Comparison of ENCODE assay signal across 8 cellular contexts in genomic region chr1:116418091-116418830, GRCh38. TPM values are rescaled to one million over a fixed set of nuclear protein-coding genes. Genes with fewer than 3 reads are reported as not detected.
DNase-seq lines count a peak whose midpoint lies in the region; ATAC-seq, FAIRE-seq and TF ChIP-seq lines count a peak whose summit lies in the region.

No MANE protein-coding gene starts in this region.

- BruUV-seq in GM12878 (replicated peaks; lab: Mats Ljungman, UMichigan) = TSS peak; percentile 79

- peak overlapping the region; percentile 90 for H3K4me2 ChIP-seq in GM12878 (ENCODE audit: control insufficient read depth, insufficient read depth)

- ATAC-seq in HG02798 (IDR thresholded peaks at IDR 0.05; ENCODE audit: poor library complexity, unreplicated experiment) (peak; percentile 90), GM12878 (peak; percentile 96), gastrocnemius medialis (peak; percentile 71 to 93), GM18870 (IDR thresholded peaks at IDR 0.05; ENCODE audit: unreplicated experiment) (no peak)

- TF ChIP-seq RAD21 in GM12878 (IDR thresholded peaks at IDR 0.05; ENCODE audit: insufficient read depth, low read depth, low read length) = no peak

- no peak for TF ChIP-seq EP300 in GM12878 (IDR thresholded peaks at IDR 0.05; ENCODE audit: borderline replicate concordance in 1 of 2, control insufficient read depth in 1 of 2, low read depth in 2 of 2, low read length in 2 of 2)

- peak overlapping the region; percentile 98 for H2AFZ ChIP-seq in GM12878 (ENCODE audit: control insufficient read depth, low read depth, low read length)

- H3K4me1 ChIP-seq in GM12878 (ENCODE audit: control insufficient read depth, insufficient read depth, low read length) (peaks cover 11% of the 10 kb centered on the region), iPS DF 6.9 (ENCODE audit: control insufficient read depth, insufficient read depth, low read length) (no peaks in the 10 kb centered on the region), gastrocnemius medialis (peaks cover 19 to 31% of the 10 kb centered on the region in 2 donors)

- no peaks in the 10 kb centered on the region for H3K9me3 ChIP-seq in GM12878 (replicated peaks; ENCODE audit: control insufficient read depth, insufficient read depth, low read length)
- no peaks in the 10 kb centered on the region for H3K9me3 ChIP-seq in iPS DF 6.9 (ENCODE audit: control insufficient read depth, insufficient read depth, low read length)
- H3K9me3 ChIP-seq in gastrocnemius medialis = no peaks in the 10 kb centered on the region

- H3K4me3 ChIP-seq in GM12878 = peak overlapping the region; percentile 96
- H3K4me3 ChIP-seq in iPS DF 6.9 (ENCODE audit: low read length) = peak overlapping the region; percentile 68; the same call in 1 of the 2 replicates
- H3K4me3 ChIP-seq in gastrocnemius medialis = peak overlapping the region; percentile 75 to 87 (median 81)

- DNase-seq in NCI-H1436 treated with DMSO at 0.1 percent for 48 hours (lab: John Stamatoyannopoulos, UW) (peak; percentile 19), T1000 (lab: John Stamatoyannopoulos, UW) (peak; percentile 69), GM12878 (ENCODE audit: low read depth, low spot score) (peak; percentile 51), iPS DF 6.9 (ENCODE audit: low read depth, low spot score) (peak; percentile 52), gastrocnemius medialis (peak; percentile 57 to 69)

- H3K79me2 ChIP-seq in GM12878 (ENCODE audit: control insufficient read depth, insufficient read depth, low read length) = peaks cover 13% of the 10 kb centered on the region

- in situ Hi-C loops in GM12878 (cut with MboI) = no loop called here
- in situ Hi-C loops in gastrocnemius medialis (cut with MboI; ENCODE audit: low sequenced_read_pairs in 4 of 4) = no loop called here

- FAIRE-seq in GM12878 (lab: Jason Lieb, UNC) = peak; percentile 7

- no peaks in the 10 kb centered on the region for H3K27me3 ChIP-seq in GM12878 (replicated peaks in 1 of 2; ENCODE audit: control insufficient read depth in 2 of 2, insufficient read depth in 2 of 2, low read length in 1 of 2)
- no peaks in the 10 kb centered on the region for H3K27me3 ChIP-seq in iPS DF 6.9 (ENCODE audit: control insufficient read depth, insufficient read depth, low read length)
- no peaks in the 10 kb centered on the region for H3K27me3 ChIP-seq in gastrocnemius medialis

- CTCF ChIA-PET in GM12878 (lab: Yijun Ruan, JAX) = interaction anchor here (0.9 to 2.3 kb wide), 12 partner anchors 12 to 279 kb away, joined by 3 to 17 read pairs (median 4); no protein-coding TSS in a partner anchor

- POLR2A ChIA-PET in GM12878 (lab: Charles Lee) = interaction anchor here (0.5 to 3.0 kb wide), 7 partner anchors 10 to 706 kb away, joined by 3 to 13 read pairs (median 5); no protein-coding TSS in a partner anchor

- H3K9ac ChIP-seq in GM12878 (ENCODE audit: control insufficient read depth, insufficient read depth, low read length) = peak overlapping the region; percentile 99

- TF ChIP-seq POLR2A in GM15510 (IDR thresholded peaks at IDR 0.05; ENCODE audit: borderline replicate concordance, extremely low read depth, insufficient read length) (peak; percentile 94), GM12878 (IDR thresholded peaks at IDR 0.05; ENCODE audit: low read depth, low read length) (peak; percentile 100), gastrocnemius medialis (IDR thresholded peaks at IDR 0.05) (peak; percentile 48 to 62)

- H3K27ac ChIP-seq in GM12878 (ENCODE audit: control insufficient read depth, insufficient read depth) (peak overlapping the region; percentile 89), iPS DF 6.9 (ENCODE audit: low read length) (no peak overlapping the region), gastrocnemius medialis (peak overlapping the region; percentile 61 to 81 (median 78))

- intact Hi-C loops in GM12878 (cut with micrococcal nuclease; ENCODE audit: unreplicated experiment) (loop anchor here (2.0 kb wide), 1 partner anchor 39 kb away; no protein-coding TSS in a partner anchor), gastrocnemius medialis (cut with DNase I; ENCODE audit: low total_unique reads) (loop anchor here (2.0 to 5.0 kb wide), 2 partner anchors 41 to 67 kb away; no protein-coding TSS in a partner anchor)

- SMC1A ChIA-PET in GM12878 (lab: Charles Lee; ENCODE audit: uncharacterized antibody, unreplicated experiment) = interaction anchor here (0.6 to 4.1 kb wide), 11 partner anchors 8 to 151 kb away, joined by 3 to 31 read pairs (median 5); no protein-coding TSS in a partner anchor

- no peak for TF ChIP-seq CTCF in GM12878 (IDR thresholded peaks at IDR 0.05 in 2 of 3, conservative IDR thresholded peaks at IDR 0.05 in 1 of 3; ENCODE audit: control insufficient read depth in 2 of 3, extremely low read depth in 1 of 3, insufficient read depth in 1 of 3, low read depth in 3 of 3, low read length in 3 of 3)
- peak in 2 of 5 experiments; percentile 14 to 40 for TF ChIP-seq CTCF in gastrocnemius medialis (IDR thresholded peaks at IDR 0.05 in 4 of 5, conservative IDR thresholded peaks at IDR 0.05 in 1 of 5)

- RAD21 ChIA-PET in GM12878 (lab: Charles Lee; ENCODE audit: unreplicated experiment) = interaction anchor here (0.9 to 4.2 kb wide), 6 partner anchors 36 to 279 kb away, joined by 3 to 30 read pairs (median 4); partner anchors contain the start of gene ATP1A1

- H4K20me1 ChIP-seq in GM12878 (ENCODE audit: control insufficient read depth, insufficient read depth) = no peaks in the 10 kb centered on the region

- no peaks in the 10 kb centered on the region for H3K36me3 ChIP-seq in GM12878 (ENCODE audit: control insufficient read depth in 2 of 2, insufficient read depth in 2 of 2, low read length in 1 of 2)
- no peaks in the 10 kb centered on the region for H3K36me3 ChIP-seq in iPS DF 6.9 (ENCODE audit: control insufficient read depth, insufficient read depth, low read length)
- no peaks in the 10 kb centered on the region for H3K36me3 ChIP-seq in gastrocnemius medialis

- WGBS in GM12878 (ENCODE audit: insufficient coverage, insufficient replicate concordance, low lambda C conversion rate, missing lambda C conversion rate) = under 1% methylated on average over 44 of the region's 48 CpGs
- WGBS in iPS DF 6.9 (ENCODE audit: insufficient coverage, insufficient read length) = no CpG with 5 or more reads among the region's 48 CpGs

TF ChIP-seq in GM12878, 131 proteins besides CTCF, POLR2A, EP300 and RAD21 (continues in another document):
- peak; percentile 69 for TF ChIP-seq DPF2 (IDR thresholded peaks at IDR 0.05)
- TF ChIP-seq CHD2 (IDR thresholded peaks at IDR 0.05; ENCODE audit: borderline replicate concordance, low read depth, low read length) = peak; percentile 97
- peak; percentile 68; the same call in 1 of the 2 replicates for TF ChIP-seq NBN (IDR thresholded peaks at IDR 0.05)
- peak in 1 of 2 experiments; percentile 63; a peak in 2 of 4 replicates for TF ChIP-seq SRF (IDR thresholded peaks at IDR 0.05; ENCODE audit: low read depth in 2 of 2, low read length in 2 of 2)
- peak in 1 of 2 experiments; percentile 52; a peak in 1 of 3 replicates for TF ChIP-seq EGR1 (IDR thresholded peaks at IDR 0.05; ENCODE audit: borderline replicate concordance in 1 of 2, low read depth in 2 of 2, low read length in 2 of 2)
- no peak for TF ChIP-seq MTA3 (IDR thresholded peaks at IDR 0.05; ENCODE audit: borderline replicate concordance, low read length)
- peak; percentile 66; the same call in 1 of the 2 replicates for TF ChIP-seq BACH1 (IDR thresholded peaks at IDR 0.05; ENCODE audit: borderline replicate concordance)
- no peak for TF ChIP-seq TCF7 (IDR thresholded peaks at IDR 0.05; ENCODE audit: borderline replicate concordance)
- TF ChIP-seq ZNF207 (IDR thresholded peaks at IDR 0.05; ENCODE audit: borderline replicate concordance) = peak; percentile 90
- no peak for TF ChIP-seq ATF7 (IDR thresholded peaks at IDR 0.05; ENCODE audit: low read depth)
- peak; percentile 76 for TF ChIP-seq LARP7 (IDR thresholded peaks at IDR 0.05)
- TF ChIP-seq CBFB (IDR thresholded peaks at IDR 0.05; ENCODE audit: low read depth) = peak; percentile 87
- TF ChIP-seq, protein P1, sequence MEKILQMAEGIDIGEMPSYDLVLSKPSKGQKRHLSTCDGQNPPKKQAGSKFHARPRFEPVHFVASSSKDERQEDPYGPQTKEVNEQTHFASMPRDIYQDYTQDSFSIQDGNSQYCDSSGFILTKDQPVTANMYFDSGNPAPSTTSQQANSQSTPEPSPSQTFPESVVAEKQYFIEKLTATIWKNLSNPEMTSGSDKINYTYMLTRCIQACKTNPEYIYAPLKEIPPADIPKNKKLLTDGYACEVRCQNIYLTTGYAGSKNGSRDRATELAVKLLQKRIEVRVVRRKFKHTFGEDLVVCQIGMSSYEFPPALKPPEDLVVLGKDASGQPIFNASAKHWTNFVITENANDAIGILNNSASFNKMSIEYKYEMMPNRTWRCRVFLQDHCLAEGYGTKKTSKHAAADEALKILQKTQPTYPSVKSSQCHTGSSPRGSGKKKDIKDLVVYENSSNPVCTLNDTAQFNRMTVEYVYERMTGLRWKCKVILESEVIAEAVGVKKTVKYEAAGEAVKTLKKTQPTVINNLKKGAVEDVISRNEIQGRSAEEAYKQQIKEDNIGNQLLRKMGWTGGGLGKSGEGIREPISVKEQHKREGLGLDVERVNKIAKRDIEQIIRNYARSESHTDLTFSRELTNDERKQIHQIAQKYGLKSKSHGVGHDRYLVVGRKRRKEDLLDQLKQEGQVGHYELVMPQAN (conservative IDR thresholded peaks at IDR 0.05) = peak; percentile 59
- TF ChIP-seq HCFC1 (IDR thresholded peaks at IDR 0.05; ENCODE audit: low read length) = peak; percentile 64
- no peak for TF ChIP-seq NRF1 (conservative IDR thresholded peaks at IDR 0.05; ENCODE audit: low read depth, low read length)
- TF ChIP-seq HDGF (IDR thresholded peaks at IDR 0.05) = peak; percentile 74

RNA-seq across cellular contexts. Expression of gene ATP1A1, which starts 45.2 kb away (rescaled TPM):
- total RNA-seq in GM12878 (2013; cell fraction: nucleolus; rRNA removed) = 448 and 474 TPM in 2 replicates
- total RNA-seq in GM12878 (2014; rRNA removed) (247 and 262 TPM in 2 replicates), GM12878 (2014; rRNA removed; fragmentation: Illumina TruSeq; extraction: Trizol) (122 and 125 TPM in 2 replicates), GM12878 (2021) (359 and 374 TPM in 2 replicates), gastrocnemius medialis (100 to 1,000 TPM; 103 to 257 (median 204) TPM)
- 247 TPM for polyA plus RNA-seq in GM12878 (2011; ENCODE audit: low read depth)
- polyA plus RNA-seq in GM12878 (2011; rRNA removed) (472 and 566 TPM in 2 replicates), GM12878 (2014; fragmentation: Illumina TruSeq; extraction: Trizol) (348 and 375 TPM in 2 replicates), GM12878 (2014; fragmentation: Nextera tagmentation; extraction: Ambion mirVana) (100 to 1,000 TPM; 113 to 151 TPM), GM12878 (2014; rRNA removed) (324 and 340 TPM in 2 replicates), GM12878 (2016; fragmentation: Nextera tagmentation; extraction: Ambion mirVana) (100 to 1,000 TPM; 308 to 318 TPM)
- polyA plus RNA-seq in GM12878 (2011; cell fraction: cytosol; rRNA removed) = 544 and 594 TPM in 2 replicates
- polyA plus RNA-seq in GM12878 (2011; cell fraction: nucleus; rRNA removed) = 334 and 377 TPM in 2 replicates
- 277 and 312 TPM in 2 replicates for polyA plus RNA-seq in GM12878 (2012)
- 882 and 896 TPM in 2 replicates for polyA minus RNA-seq in GM12878 (2011; rRNA and poly(A)+ RNA removed)
- polyA minus RNA-seq in GM12878 (2011; cell fraction: cytosol; rRNA and poly(A)+ RNA removed) = 201 and 236 TPM in 2 replicates
- 193 and 239 TPM in 2 replicates for polyA minus RNA-seq in GM12878 (2011; cell fraction: nucleus; rRNA and poly(A)+ RNA removed)

Comparison
In these comparisons a context has a peak if more than half of its experiments do, and no peak if none do; other contexts are left out.
1. DNase-seq: peak in every context shown above with its lines; median percentile 69 in T1000; 63 in gastrocnemius medialis; 52 in iPS DF 6.9; 51 in GM12878; 19 in NCI-H1436 treated with DMSO at 0.1 percent for 48 hours.